22 cellular contexts compared by ENCODE assay signal in the genomic region with DNA sequence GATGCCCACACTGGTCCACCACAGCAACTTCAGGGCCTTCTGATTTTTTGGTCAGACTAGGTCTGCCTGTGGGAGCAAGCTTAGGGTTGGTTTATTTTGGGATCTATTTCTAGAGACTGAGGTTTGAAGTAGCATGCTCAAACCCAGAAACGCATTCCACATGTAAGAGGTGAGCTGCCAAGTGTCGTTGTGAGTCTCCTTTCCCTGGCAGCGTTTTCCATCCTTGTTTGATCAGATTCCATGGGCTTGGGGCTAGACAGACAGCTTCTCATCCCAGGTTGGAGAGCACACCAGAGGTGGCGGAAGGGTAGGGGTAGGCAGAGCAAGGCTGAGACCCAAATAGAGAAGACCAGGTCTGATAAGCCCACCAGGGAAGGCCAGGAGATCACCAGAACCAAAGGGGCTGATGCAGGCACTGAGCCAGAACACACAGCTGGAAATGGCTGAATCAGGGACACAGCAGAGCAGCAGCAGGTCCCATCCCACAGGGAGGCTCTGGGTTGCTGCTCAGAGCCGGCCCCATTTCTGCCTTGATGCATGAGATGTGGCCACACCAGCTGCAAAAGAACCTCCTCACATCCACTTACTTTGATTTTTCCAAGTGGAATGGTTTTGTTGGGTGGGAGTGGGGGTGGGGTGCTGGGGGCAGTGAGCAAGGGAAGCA.
DNase-seq lines count a peak whose midpoint lies in the region; ATAC-seq and TF ChIP-seq lines count a peak whose summit lies in the region.
"Had no signal": no experiment of that assay in that cellular context is flagged by ENCODE, and none has a peak within 500 bp of the region (broad histone marks: within the 10 kb centered on the region; RNA-seq: fewer than 3 reads in every experiment).

No MANE protein-coding gene starts in this region.

- no peak for DNase-seq in Right ventricle myocardium superior
- DNase-seq in left ventricle myocardium inferior, result no peak
- DNase-seq in astrocyte of the cerebellum (ENCODE audit: low read depth), result peak; percentile 29
- DNase-seq in mesenchymal stem cell, result no peak
- DNase-seq in tibial artery, result no peak
- no peak for DNase-seq in NCI-H82 treated with DMSO at 0.1 percent for 48 hours (lab: John Stamatoyannopoulos, UW; ENCODE audit: unreplicated experiment)
- DNase-seq in glomerular visceral epithelial cell (ENCODE audit: extremely low spot score), result no peak
- DNase-seq: ACHN; activated CD4-positive, alpha-beta memory T cell treated with anti-CD3 and anti-CD28 coated beads, Interleukin-2, amount 10 ng/mL, durations not matched to agents 7 days and 5 days; activated CD4-positive, CD25-positive, alpha-beta regulatory T cell; CD4-positive, CD25-positive, alpha-beta regulatory T cell; gastrocnemius medialis; kidney; mammary epithelial cell; NCI-H146; NCI-H524; right lobe of liver; RPMI8226; stimulated activated CD8-positive, alpha-beta memory T cell treated with anti-CD3 and anti-CD28 coated beads, Interleukin-4, amount 100 ng/mL, for 48 hours had no signal

- no peak overlapping the region for H3K4me2 ChIP-seq in mesenchymal stem cell (ENCODE audit: low read length, poor library complexity, severe bottlenecking)

- H3K36me3 ChIP-seq in left ventricle myocardium inferior (no peaks in the 10 kb centered on the region), mesenchymal stem cell (ENCODE audit: control insufficient read depth in 1 of 2, insufficient read depth in 2 of 2, low read depth in 1 of 2, low read length in 2 of 2) (no peaks in the 10 kb centered on the region), tibial artery (no peaks in the 10 kb centered on the region)
- H3K36me3 ChIP-seq: cardiac muscle cell, gastrocnemius medialis, right lobe of liver had no signal

- H3K9me3 ChIP-seq in left ventricle myocardium inferior (replicated peaks) (no peaks in the 10 kb centered on the region), mesenchymal stem cell (ENCODE audit: control insufficient read depth, low read length) (no peaks in the 10 kb centered on the region), tibial artery (no peaks in the 10 kb centered on the region)
- H3K9me3 ChIP-seq: gastrocnemius medialis, right lobe of liver had no signal

- peaks cover 42% of the 10 kb centered on the region for H3K4me1 ChIP-seq in left ventricle myocardium inferior
- peaks cover 12% of the 10 kb centered on the region for H3K4me1 ChIP-seq in mesenchymal stem cell (ENCODE audit: control insufficient read depth, insufficient read depth, low read depth, low read length)
- peaks cover 0 to 35% (median 21%) of the 10 kb centered on the region in 4 donors for H3K4me1 ChIP-seq in tibial artery
- H3K4me1 ChIP-seq: gastrocnemius medialis, right lobe of liver had no signal

- WGBS in mesenchymal stem cell, result 95% methylated on average over 4 of the region's 5 CpGs

- ATAC-seq in Right ventricle myocardium superior (ENCODE audit: poor library complexity) (peak; percentile 54), GM21717 (IDR thresholded peaks at IDR 0.05; ENCODE audit: unreplicated experiment) (no peak)
- ATAC-seq: gastrocnemius medialis, HCT116, right lobe of liver had no signal

- intact Hi-C loops in Right ventricle myocardium superior (cut with DNase I) (no loop called here), left ventricle myocardium inferior (cut with micrococcal nuclease) (no loop called here), tibial artery (cut with DNase I; ENCODE audit: low total_unique reads) (no loop called here)

- in situ Hi-C loops in astrocyte of the cerebellum (cut with HindIII; ENCODE audit: low sequenced_read_pairs), result no loop called here

- H2BK5ac ChIP-seq in mesenchymal stem cell (ENCODE audit: low read depth, low read length, poor library complexity, severe bottlenecking), result no peak overlapping the region

- no peak overlapping the region for H3K4ac ChIP-seq in mesenchymal stem cell (ENCODE audit: low read depth in 1 of 2, low read length in 2 of 2)

- H2AK5ac ChIP-seq in mesenchymal stem cell (ENCODE audit: low read length, severe bottlenecking), result peak overlapping the region; percentile 23

- no peak overlapping the region for H3K14ac ChIP-seq in mesenchymal stem cell (ENCODE audit: low read length in 2 of 2)

- TF ChIP-seq CTCF in left ventricle myocardium inferior (IDR thresholded peaks at IDR 0.05; ENCODE audit: borderline replicate concordance) (no peak), astrocyte of the cerebellum (IDR thresholded peaks at IDR 0.05; ENCODE audit: low read depth, low read length, missing control alignments) (no peak), tibial artery (IDR thresholded peaks at IDR 0.05) (no peak)

- H4K8ac ChIP-seq in mesenchymal stem cell (ENCODE audit: low read length), result no peak overlapping the region

- H3K27me3 ChIP-seq in left ventricle myocardium inferior (ENCODE audit: low read depth) (no peaks in the 10 kb centered on the region), mesenchymal stem cell (ENCODE audit: control insufficient read depth in 1 of 2, insufficient read depth in 1 of 2, low read length in 2 of 2) (no peaks in the 10 kb centered on the region), tibial artery (no peaks in the 10 kb centered on the region)
- H3K27me3 ChIP-seq: cardiac muscle cell, gastrocnemius medialis, right lobe of liver had no signal

- peaks cover 12% of the 10 kb centered on the region for H3K79me1 ChIP-seq in mesenchymal stem cell (replicated peaks; ENCODE audit: low read length, poor library complexity, severe bottlenecking)

- no peak overlapping the region for H3K9ac ChIP-seq in mesenchymal stem cell (ENCODE audit: low read length)

- H3K27ac ChIP-seq in left ventricle myocardium inferior (replicated peaks) (no peak overlapping the region), mesenchymal stem cell (ENCODE audit: low read length, poor library complexity, severe bottlenecking) (no peak overlapping the region), tibial artery (peak overlapping the region; percentile 50 to 57)
- H3K27ac ChIP-seq: cardiac muscle cell, gastrocnemius medialis, right lobe of liver had no signal

- no peak overlapping the region for H3K4me3 ChIP-seq in left ventricle myocardium inferior
- H3K4me3 ChIP-seq in astrocyte of the cerebellum (ENCODE audit: low read depth, low read length), result no peak overlapping the region
- no peak overlapping the region for H3K4me3 ChIP-seq in mesenchymal stem cell (ENCODE audit: insufficient read depth in 1 of 2, low read depth in 1 of 2, low read length in 2 of 2)
- H3K4me3 ChIP-seq in tibial artery, result no peak overlapping the region
- H3K4me3 ChIP-seq: cardiac muscle cell, gastrocnemius medialis, right lobe of liver had no signal

- H2AFZ ChIP-seq in mesenchymal stem cell (ENCODE audit: low read depth, low read length), result no peak overlapping the region

- H3K23ac ChIP-seq in mesenchymal stem cell (ENCODE audit: low read length in 2 of 2), result peak overlapping the region in 1 of 2 experiments; percentile 9

- H3K18ac ChIP-seq in mesenchymal stem cell (ENCODE audit: low read depth in 1 of 2, low read length in 2 of 2), result no peak overlapping the region

- H4K91ac ChIP-seq in mesenchymal stem cell (ENCODE audit: low read length), result no peak overlapping the region

- H2BK15ac ChIP-seq in mesenchymal stem cell (ENCODE audit: low read depth, poor library complexity, severe bottlenecking), result no peak overlapping the region

- no peak overlapping the region for H2BK120ac ChIP-seq in mesenchymal stem cell (ENCODE audit: low read depth, low read length)

- peak overlapping the region in 1 of 2 experiments; percentile 49 for H2BK12ac ChIP-seq in mesenchymal stem cell (ENCODE audit: low read length in 2 of 2)

Comparison
In these comparisons a context has a peak if more than half of its experiments do, and no peak if none do; other contexts are left out.
1. H3K27ac ChIP-seq: peak in tibial artery (2 of 2); none in left ventricle myocardium inferior (single experiment) and mesenchymal stem cell (single experiment).